Comparison of ENCODE assay signal across 8 cellular contexts in the genomic region with DNA sequence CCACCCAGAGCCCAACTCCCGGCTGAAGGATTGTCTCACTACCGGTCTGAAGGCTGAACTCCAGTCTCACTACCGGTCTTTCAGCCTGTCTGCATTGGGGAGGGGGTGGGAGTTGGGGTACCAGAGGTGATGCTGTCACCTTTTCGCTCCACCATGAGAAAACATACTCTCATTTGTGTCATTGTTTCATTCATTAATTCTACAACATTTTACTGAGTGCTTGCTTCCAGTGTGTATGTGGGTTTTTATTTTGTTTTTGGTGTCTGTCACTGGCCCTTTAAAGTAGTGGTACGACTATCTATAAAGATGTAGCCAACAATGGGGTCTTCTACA. TPM values are rescaled to one million over a fixed set of nuclear protein-coding genes. Genes with fewer than 3 reads are reported as not detected.
DNase-seq lines count a peak whose midpoint lies in the region; ATAC-seq, FAIRE-seq and TF ChIP-seq lines count a peak whose summit lies in the region.

No MANE protein-coding gene starts in this region.

- no peak for DNase-seq in GM23248
- DNase-seq in fibroblast of mammary gland (ENCODE audit: low read depth) = no peak
- no peak for DNase-seq in gastrocnemius medialis
- no peak for DNase-seq in GM19239 (ENCODE audit: insufficient read length, low spot score)
- no peak for DNase-seq in activated CD8-positive, alpha-beta memory T cell treated with anti-CD3 and anti-CD28 coated beads, Interleukin-2, amount 50 U/mL, for 48 hours
- DNase-seq in D341Med (ENCODE audit: low spot score) = no peak
- no peak for DNase-seq in SK-N-DZ (ENCODE audit: low spot score)

- no peak for TF ChIP-seq POLR2A in gastrocnemius medialis (IDR thresholded peaks at IDR 0.05)

- H3K9ac ChIP-seq in GM23248 = peak overlapping the region; percentile 45

- 1% methylated on average over 5 of the region's 5 CpGs for WGBS in GM23248 (ENCODE audit: low coverage in 1 of 2, low lambda C conversion rate in 2 of 2, missing lambda C conversion rate in 2 of 2), 2 experiments

- H3K27me3 ChIP-seq in GM23248 (replicated peaks; ENCODE audit: insufficient read depth) = peaks cover 22% of the 10 kb centered on the region
- no peaks in the 10 kb centered on the region for H3K27me3 ChIP-seq in gastrocnemius medialis

- H3K9me2 ChIP-seq in GM23248 (ENCODE audit: insufficient read depth) = no peaks in the 10 kb centered on the region

- H3F3A ChIP-seq in GM23248 (ENCODE audit: insufficient read depth) = peaks cover 11% of the 10 kb centered on the region

- H3K9me3 ChIP-seq in GM23248 (ENCODE audit: low read depth) = no peaks in the 10 kb centered on the region
- no peaks in the 10 kb centered on the region for H3K9me3 ChIP-seq in gastrocnemius medialis

- peak overlapping the region; percentile 94 for H3K4me3 ChIP-seq in GM23248
- H3K4me3 ChIP-seq in fibroblast of mammary gland (ENCODE audit: control insufficient read depth, low read depth, low read length) = peak overlapping the region; percentile 44
- peak overlapping the region; percentile 55 to 84 (median 76) for H3K4me3 ChIP-seq in gastrocnemius medialis

- H3K79me2 ChIP-seq in GM23248 (ENCODE audit: insufficient read depth) = peaks cover 33% of the 10 kb centered on the region

- no peak for FAIRE-seq in GM19239 (lab: Jason Lieb, UNC)

- TF ChIP-seq CTCF in VCaP (conservative IDR thresholded peaks at IDR 0.05) (no peak), fibroblast of mammary gland (conservative IDR thresholded peaks at IDR 0.05; ENCODE audit: control insufficient read depth, insufficient read depth, low read depth, low read length) (no peak), gastrocnemius medialis (IDR thresholded peaks at IDR 0.05 in 4 of 5, conservative IDR thresholded peaks at IDR 0.05 in 1 of 5) (no peak)

- H3K4me2 ChIP-seq in GM23248 (ENCODE audit: unreplicated experiment) = peak overlapping the region; percentile 67

- in situ Hi-C loops in GM23248 (cut with MboI) = no loop called here
- in situ Hi-C loops in gastrocnemius medialis (cut with MboI; ENCODE audit: low sequenced_read_pairs in 4 of 4) = no loop called here

- H3K27ac ChIP-seq in GM23248 = no peak overlapping the region
- peak overlapping the region; percentile 90 for H3K27ac ChIP-seq in VCaP
- peak overlapping the region; percentile 76 to 98 (median 94) for H3K27ac ChIP-seq in gastrocnemius medialis

- intact Hi-C loops in gastrocnemius medialis (cut with DNase I; ENCODE audit: low total_unique reads) = loop anchor here (1.0 to 2.0 kb wide), 4 partner anchors 20 to 232 kb away; partner anchors contain the start of genes CTDSP2, DDIT3, EEF1AKMT3 and METTL1

- H4K20me1 ChIP-seq in GM23248 (ENCODE audit: insufficient read depth) = no peaks in the 10 kb centered on the region

- H3K4me1 ChIP-seq in GM23248 (ENCODE audit: insufficient read depth) (peaks cover 4% of the 10 kb centered on the region; the same call in 1 of the 2 replicates), gastrocnemius medialis (peaks cover 23 to 27% of the 10 kb centered on the region in 2 donors)

- peak overlapping the region; percentile 58 for H2AFZ ChIP-seq in GM23248

- H3K36me3 ChIP-seq in GM23248 (ENCODE audit: low read depth) (peaks cover 5% of the 10 kb centered on the region; the same call in 1 of the 2 replicates), gastrocnemius medialis (peaks cover 0 to 37% of the 10 kb centered on the region in 2 donors)

- no peak for ATAC-seq in gastrocnemius medialis

RNA-seq across cellular contexts. Expression of gene CDK4, which starts 0.5 kb away (rescaled TPM):
- 133 and 152 TPM in 2 replicates for total RNA-seq in GM23248 (2014; rRNA removed; shearing (Covaris generic))
- polyA plus RNA-seq in GM23248 (2016; fragmentation: Nextera tagmentation; extraction: Ambion mirVana) = 123 and 137 TPM in 2 replicates
- total RNA-seq in gastrocnemius medialis = 10 to 100 TPM; 39.7 to 55.5 (median 47.4) TPM
- polyA plus RNA-seq in SK-N-DZ (2014; cell fraction: cytosol; rRNA removed) = 521 and 557 TPM in 2 replicates
- polyA plus RNA-seq in SK-N-DZ (2014; cell fraction: nucleus; rRNA removed) = 182 and 296 TPM in 2 replicates

RNA-seq across cellular contexts. Expression of gene MARCHF9, which starts 2.3 kb away (rescaled TPM):
- 0.97 and 1.4 TPM in 2 replicates for total RNA-seq in GM23248 (2014; rRNA removed; shearing (Covaris generic))
- polyA plus RNA-seq in GM23248 (2016; fragmentation: Nextera tagmentation; extraction: Ambion mirVana) = 0.18 TPM in 1 of 2 replicates, not detected in the other
- 10 to 100 TPM in 1 of 4 donors, 1 to 10 TPM in 3; 4.8 to 11.3 (median 7.9) TPM for total RNA-seq in gastrocnemius medialis
- polyA plus RNA-seq in SK-N-DZ (2014; cell fraction: cytosol; rRNA removed) = 20.5 and 26.1 TPM in 2 replicates
- polyA plus RNA-seq in SK-N-DZ (2014; cell fraction: nucleus; rRNA removed) = 28.3 and 38.3 TPM in 2 replicates

RNA-seq across cellular contexts. Expression of gene TSPAN31, which starts 7.8 kb away (rescaled TPM):
- 70.8 and 112 TPM in 2 replicates for total RNA-seq in GM23248 (2014; rRNA removed; shearing (Covaris generic))
- polyA plus RNA-seq in GM23248 (2016; fragmentation: Nextera tagmentation; extraction: Ambion mirVana) = 47.2 and 48.4 TPM in 2 replicates
- 10 to 100 TPM; 25.5 to 58.9 (median 32.2) TPM for total RNA-seq in gastrocnemius medialis
- polyA plus RNA-seq in SK-N-DZ (2014; cell fraction: cytosol; rRNA removed) = 63.5 and 81.0 TPM in 2 replicates
- 30.2 and 42.0 TPM in 2 replicates for polyA plus RNA-seq in SK-N-DZ (2014; cell fraction: nucleus; rRNA removed)

RNA-seq across cellular contexts. Expression of gene AGAP2, which starts 14.1 kb away (rescaled TPM):
- under 0.01 TPM in 1 of 2 replicates, not detected in the other for total RNA-seq in GM23248 (2014; rRNA removed; shearing (Covaris generic))
- 0.11 TPM in 1 of 2 replicates, not detected in the other for polyA plus RNA-seq in GM23248 (2016; fragmentation: Nextera tagmentation; extraction: Ambion mirVana)
- 1 to 10 TPM; 1.8 to 5.4 (median 3.7) TPM for total RNA-seq in gastrocnemius medialis
- 10.6 and 12.7 TPM in 2 replicates for polyA plus RNA-seq in SK-N-DZ (2014; cell fraction: cytosol; rRNA removed)
- 33.8 and 37.0 TPM in 2 replicates for polyA plus RNA-seq in SK-N-DZ (2014; cell fraction: nucleus; rRNA removed)

RNA-seq across cellular contexts. Expression of gene CYP27B1, which starts 14.2 kb away (rescaled TPM):
- 0.86 and 1.0 TPM in 2 replicates for total RNA-seq in GM23248 (2014; rRNA removed; shearing (Covaris generic))
- polyA plus RNA-seq in GM23248 (2016; fragmentation: Nextera tagmentation; extraction: Ambion mirVana) = 0.42 and 0.78 TPM in 2 replicates
- not detected for total RNA-seq in gastrocnemius medialis
- polyA plus RNA-seq in SK-N-DZ (2014; cell fraction: cytosol; rRNA removed) = 2.3 and 4.5 TPM in 2 replicates
- polyA plus RNA-seq in SK-N-DZ (2014; cell fraction: nucleus; rRNA removed) = 17.2 and 30.3 TPM in 2 replicates

Comparison
In these comparisons a context has a peak if more than half of its experiments do, and no peak if none do; other contexts are left out.
1. H3K4me3 ChIP-seq: peak in every context shown above with its lines; median percentile 94 in GM23248; 76 in gastrocnemius medialis; 44 in fibroblast of mammary gland.